Comparison of ENCODE assay signal across 22 cellular contexts in genomic region chr2:121037480-121037879, GRCh38.
"Had no signal": no experiment of that assay in that cellular context is flagged by ENCODE, and none has a peak within 500 bp of the region (broad histone marks: within the 10 kb centered on the region; RNA-seq: fewer than 3 reads in every experiment).

No MANE protein-coding gene starts in this region.

- H3K9me3 ChIP-seq: breast epithelium had no signal

- H3K27ac ChIP-seq: WERI-Rb-1 had no signal

- H3K4me3 Mint-ChIP-seq: activated CD8-positive, alpha-beta T cell treated with anti-CD3 and anti-CD28 coated beads for 36 hours; activated naive CD4-positive, alpha-beta T cell treated with anti-CD3 and anti-CD28 coated beads, Interleukin-2, amount 50 U/mL, for 24 hours; activated T-cell treated with anti-CD3 and anti-CD28 coated beads, Interleukin-2, amount 50 U/mL, for 24 hours; activated T-helper 1 cell treated with anti-CD3 and anti-CD28 coated beads, Interleukin-12 subunit alpha, Interleukin-12 subunit beta, Interleukin-2, Interleukin-4 antibody, amounts not matched to agents 30 ng/mL and 10 ng/mL and 1 ng/mL, durations not matched to agents 14 hours and 24 hours and 36 hours; T-cell had no signal

- H3K36me3 Mint-ChIP-seq: activated naive CD4-positive, alpha-beta T cell treated with anti-CD3 and anti-CD28 coated beads, Interleukin-2, amount 50 U/mL, for 24 hours; T-cell had no signal

- ATAC-seq: activated CD8-positive, alpha-beta T cell treated with anti-CD3 and anti-CD28 coated beads for 36 hours; T-cell had no signal

- H3K36me3 ChIP-seq: breast epithelium, WERI-Rb-1 had no signal

- H3K27ac Mint-ChIP-seq: activated CD8-positive, alpha-beta T cell treated with anti-CD3 and anti-CD28 coated beads for 36 hours; activated naive CD4-positive, alpha-beta T cell treated with anti-CD3 and anti-CD28 coated beads, Interleukin-2, amount 50 U/mL, for 24 hours; activated T-cell treated with anti-CD3 and anti-CD28 coated beads, Interleukin-2, amount 50 U/mL, for 24 hours; activated T-helper 1 cell treated with anti-CD3 and anti-CD28 coated beads, Interleukin-12 subunit alpha, Interleukin-12 subunit beta, Interleukin-2, Interleukin-4 antibody, amounts not matched to agents 30 ng/mL and 10 ng/mL and 1 ng/mL, durations not matched to agents 14 hours and 24 hours and 36 hours; T-cell had no signal

- H3K27me3 Mint-ChIP-seq: activated CD8-positive, alpha-beta T cell treated with anti-CD3 and anti-CD28 coated beads for 36 hours had no signal

- H3K4me1 Mint-ChIP-seq: activated naive CD4-positive, alpha-beta T cell treated with anti-CD3 and anti-CD28 coated beads, Interleukin-2, amount 50 U/mL, for 24 hours; T-cell had no signal

- H3K4me3 ChIP-seq: breast epithelium had no signal

- H3K9me3 Mint-ChIP-seq: activated CD8-positive, alpha-beta T cell treated with anti-CD3 and anti-CD28 coated beads for 36 hours; activated naive CD4-positive, alpha-beta T cell treated with anti-CD3 and anti-CD28 coated beads, Interleukin-2, amount 50 U/mL, for 24 hours; activated T-cell treated with anti-CD3 and anti-CD28 coated beads, Interleukin-2, amount 50 U/mL, for 24 hours; activated T-helper 1 cell treated with anti-CD3 and anti-CD28 coated beads, Interleukin-12 subunit alpha, Interleukin-12 subunit beta, Interleukin-2, Interleukin-4 antibody, amounts not matched to agents 30 ng/mL and 10 ng/mL and 1 ng/mL, durations not matched to agents 14 hours and 24 hours and 36 hours; T-cell had no signal

- DNase-seq: activated CD4-positive, alpha-beta T cell treated with anti-CD3 and anti-CD28 coated beads for 4 hours; activated CD8-positive, alpha-beta T cell treated with anti-CD3 and anti-CD28 coated beads for 36 hours; activated effector memory CD4-positive, alpha-beta T cell treated with Interleukin-2 at 50 U/mL for 16 hours; activated naive CD4-positive, alpha-beta T cell; activated T-cell treated with anti-CD3 and anti-CD28 coated beads, Interleukin-2, amount 50 U/mL, for 24 hours; aorta; central memory CD4-positive, alpha-beta T cell; MM.1S; NCI-H1105; NCI-H1436; NCI-H187; NCI-H2171; NCI-H2227 treated with DMSO at 0.1 percent for 48 hours; NCI-H446 treated with DMSO at 0.1 percent for 48 hours; NCI-H526; NCI-H774; SIG-M5; T-cell; WERI-Rb-1 had no signal
